Comparison of ENCODE assay signal across 14 cellular contexts in genomic region chr9:93603011-93603410, GRCh38. TPM values are rescaled to one million over a fixed set of nuclear protein-coding genes. Genes with fewer than 3 reads are reported as not detected.
DNase-seq lines count a peak whose midpoint lies in the region; ATAC-seq and TF ChIP-seq lines count a peak whose summit lies in the region.
"Had no signal": no experiment of that assay in that cellular context is flagged by ENCODE, and none has a peak within 500 bp of the region (broad histone marks: within the 10 kb centered on the region; RNA-seq: fewer than 3 reads in every experiment).

No MANE protein-coding gene starts in this region.

- peaks cover 37% of the 10 kb centered on the region for H3K4me1 Mint-ChIP-seq in activated CD4-positive, alpha-beta memory T cell treated with anti-CD3 and anti-CD28 coated beads, Interleukin-2, amount 10 ng/mL, durations not matched to agents 7 days and 5 days
- H3K4me1 Mint-ChIP-seq in activated CD4-positive, alpha-beta memory T cell treated with anti-CD3 and anti-CD28 coated beads for 36 hours (ENCODE audit: low read depth): peaks cover 42% of the 10 kb centered on the region
- H3K4me1 Mint-ChIP-seq in chondrocyte (ENCODE audit: low read depth): peaks cover 33% of the 10 kb centered on the region

- peaks cover 44% of the 10 kb centered on the region for H3K4me1 ChIP-seq in vagina

- no peak overlapping the region for H3K27ac Mint-ChIP-seq in activated CD4-positive, alpha-beta memory T cell treated with anti-CD3 and anti-CD28 coated beads, Interleukin-2, amount 10 ng/mL, durations not matched to agents 7 days and 5 days
- H3K27ac Mint-ChIP-seq in activated CD4-positive, alpha-beta memory T cell treated with anti-CD3 and anti-CD28 coated beads for 36 hours: no peak overlapping the region
- no peak overlapping the region for H3K27ac Mint-ChIP-seq in chondrocyte (ENCODE audit: unreplicated experiment)

- intact Hi-C loops in activated CD4-positive, alpha-beta memory T cell treated with anti-CD3 and anti-CD28 coated beads for 36 hours (cut with micrococcal nuclease): no loop called here
- intact Hi-C loops in vagina (cut with DNase I): no loop called here

- H3K36me3 Mint-ChIP-seq in activated CD4-positive, alpha-beta memory T cell treated with anti-CD3 and anti-CD28 coated beads, Interleukin-2, amount 10 ng/mL, durations not matched to agents 7 days and 5 days (ENCODE audit: low read depth): peaks cover 12% of the 10 kb centered on the region
- peaks cover 30% of the 10 kb centered on the region for H3K36me3 Mint-ChIP-seq in activated CD4-positive, alpha-beta memory T cell treated with anti-CD3 and anti-CD28 coated beads for 36 hours
- H3K36me3 Mint-ChIP-seq in chondrocyte (ENCODE audit: low read depth): peaks cover 5% of the 10 kb centered on the region

- no peak overlapping the region for H3K27ac ChIP-seq in vagina
- H3K27ac ChIP-seq: 22Rv1, BLaER1, HL-60 had no signal

- peak; percentile 11 for DNase-seq in activated CD4-positive, alpha-beta memory T cell treated with anti-CD3 and anti-CD28 coated beads, Interleukin-2, amount 10 ng/mL, durations not matched to agents 7 days and 5 days
- DNase-seq in activated CD4-positive, alpha-beta memory T cell treated with anti-CD3 and anti-CD28 coated beads for 36 hours: no peak
- DNase-seq in chondrocyte (ENCODE audit: low spot score): peak; percentile 64
- DNase-seq in left lobe of liver (ENCODE audit: low spot score): peak; percentile 38
- DNase-seq in vagina (ENCODE audit: extremely low spot score in 2 of 2): peak; percentile 64 to 70
- no peak for DNase-seq in foreskin melanocyte
- DNase-seq in NCI-H510A (lab: John Stamatoyannopoulos, UW): no peak
- DNase-seq in AML-193 (lab: John Stamatoyannopoulos, UW): no peak
- DNase-seq: DMS53, GF-D8 had no signal

- no peak overlapping the region for H3K4me3 Mint-ChIP-seq in activated CD4-positive, alpha-beta memory T cell treated with anti-CD3 and anti-CD28 coated beads, Interleukin-2, amount 10 ng/mL, durations not matched to agents 7 days and 5 days
- no peak overlapping the region for H3K4me3 Mint-ChIP-seq in activated CD4-positive, alpha-beta memory T cell treated with anti-CD3 and anti-CD28 coated beads for 36 hours
- no peak overlapping the region for H3K4me3 Mint-ChIP-seq in chondrocyte (ENCODE audit: unreplicated experiment)

- no peaks in the 10 kb centered on the region for H3K27me3 Mint-ChIP-seq in activated CD4-positive, alpha-beta memory T cell treated with anti-CD3 and anti-CD28 coated beads, Interleukin-2, amount 10 ng/mL, durations not matched to agents 7 days and 5 days
- H3K27me3 Mint-ChIP-seq in activated CD4-positive, alpha-beta memory T cell treated with anti-CD3 and anti-CD28 coated beads for 36 hours: no peaks in the 10 kb centered on the region
- no peaks in the 10 kb centered on the region for H3K27me3 Mint-ChIP-seq in chondrocyte (ENCODE audit: low read depth)

- TF ChIP-seq POLR2A in vagina (IDR thresholded peaks at IDR 0.05): no peak

- H3K9me3 Mint-ChIP-seq in activated CD4-positive, alpha-beta memory T cell treated with anti-CD3 and anti-CD28 coated beads, Interleukin-2, amount 10 ng/mL, durations not matched to agents 7 days and 5 days: peaks cover 15% of the 10 kb centered on the region
- peaks cover 28% of the 10 kb centered on the region for H3K9me3 Mint-ChIP-seq in activated CD4-positive, alpha-beta memory T cell treated with anti-CD3 and anti-CD28 coated beads for 36 hours
- H3K9me3 Mint-ChIP-seq in chondrocyte (ENCODE audit: low read depth): peaks cover 17% of the 10 kb centered on the region

- no peaks in the 10 kb centered on the region for H3K27me3 ChIP-seq in vagina
- H3K27me3 ChIP-seq: BLaER1 had no signal

- TF ChIP-seq CTCF in chondrocyte (IDR thresholded peaks at IDR 0.05) (no peak), vagina (IDR thresholded peaks at IDR 0.05) (no peak)

- H3K4me3 ChIP-seq in vagina: no peak overlapping the region
- H3K4me3 ChIP-seq: BLaER1 had no signal

- no peaks in the 10 kb centered on the region for H3K9me3 ChIP-seq in vagina

- CTCF ChIA-PET in activated CD4-positive, alpha-beta memory T cell treated with anti-CD3 and anti-CD28 coated beads, Interleukin-2, amount 10 ng/mL, durations not matched to agents 7 days and 5 days (lab: Charles Lee): interaction anchor here (0.9 kb wide), 1 partner anchor 22 kb away, joined by 3 read pairs; no protein-coding TSS in a partner anchor
- CTCF ChIA-PET in activated CD4-positive, alpha-beta memory T cell treated with anti-CD3 and anti-CD28 coated beads for 36 hours (lab: Charles Lee): no interaction called here

- POLR2A ChIA-PET in activated CD4-positive, alpha-beta memory T cell treated with anti-CD3 and anti-CD28 coated beads, Interleukin-2, amount 10 ng/mL, durations not matched to agents 7 days and 5 days (lab: Charles Lee): no interaction called here
- POLR2A ChIA-PET in activated CD4-positive, alpha-beta memory T cell treated with anti-CD3 and anti-CD28 coated beads for 36 hours (lab: Charles Lee): no interaction called here

- no peak for ATAC-seq in left lobe of liver
- ATAC-seq: HCT116 had no signal

- H3K36me3 ChIP-seq in vagina: no peaks in the 10 kb centered on the region

RNA-seq across cellular contexts. Expression of gene PHF2, which starts 26.6 kb away (rescaled TPM):
- 10 to 100 TPM; 25.5 to 26.8 TPM for total RNA-seq in activated CD4-positive, alpha-beta memory T cell treated with anti-CD3 and anti-CD28 coated beads, Interleukin-2, amount 10 ng/mL, durations not matched to agents 7 days and 5 days
- 10 to 100 TPM; 16.0 to 16.2 TPM for total RNA-seq in activated CD4-positive, alpha-beta memory T cell treated with anti-CD3 and anti-CD28 coated beads for 36 hours
- total RNA-seq in chondrocyte (28.5 to 30.1 TPM (median 29.4 TPM) in 3 replicates), left lobe of liver (7.3 TPM), vagina (27.7 TPM)

Comparison
In these comparisons a context has a peak if more than half of its experiments do, and no peak if none do; other contexts are left out.
1. DNase-seq: peak in activated CD4-positive, alpha-beta memory T cell treated with anti-CD3 and anti-CD28 coated beads, Interleukin-2, amount 10 ng/mL, durations not matched to agents 7 days and 5 days (single experiment), chondrocyte (single experiment), left lobe of liver (single experiment) and vagina (2 of 2); none in activated CD4-positive, alpha-beta memory T cell treated with anti-CD3 and anti-CD28 coated beads for 36 hours (single experiment), foreskin melanocyte (single experiment), NCI-H510A (single experiment) and AML-193 (0 of 2).